In genomic region chr9:36831381-36832231, GRCh38 we compare ENCODE assay signal across 22 cellular contexts.
A peak's percentile ranks its signal among the peaks of the same experiment; 100 is the strongest.
DNase-seq lines count a peak whose midpoint lies in the region; ATAC-seq and TF ChIP-seq lines count a peak whose summit lies in the region.
"Had no signal": no experiment of that assay in that cellular context is flagged by ENCODE, and none has a peak within 500 bp of the region (broad histone marks: within the 10 kb centered on the region; RNA-seq: fewer than 3 reads in every experiment).

No MANE protein-coding gene starts in this region.

- H3K79me2 ChIP-seq in Loucy (ENCODE audit: insufficient read depth, low read length) = no peaks in the 10 kb centered on the region

- H3K4me2 ChIP-seq in Loucy (ENCODE audit: low read depth, low read length, poor library complexity, severe bottlenecking) = no peak overlapping the region

- H3K36me3 ChIP-seq in Loucy (ENCODE audit: insufficient read depth, low read length) = no peaks in the 10 kb centered on the region
- H3K36me3 ChIP-seq: cardiac muscle cell, prostate gland, tibial nerve, WERI-Rb-1 had no signal

- no peaks in the 10 kb centered on the region for H3K27me3 ChIP-seq in Loucy (ENCODE audit: insufficient read depth, low read length, poor library complexity, severe bottlenecking)
- H3K27me3 ChIP-seq: cardiac muscle cell had no signal

- H3F3A ChIP-seq in Loucy (ENCODE audit: low read depth) = no peaks in the 10 kb centered on the region

- no peaks in the 10 kb centered on the region for H3K36me3 Mint-ChIP-seq in stimulated activated memory B cell treated with anti-CD40 and anti-IgM and Interleukin-4, amounts not matched to agents 10 μg/mL and 1 μg/mL and 100 μg/mL, for 72 hours
- H3K36me3 Mint-ChIP-seq: CD4-positive, CD25-positive, alpha-beta regulatory T cell; mesothelial cell of epicardium had no signal

- DNase-seq in NCI-H2107 treated with DMSO at 0.1 percent for 48 hours (lab: John Stamatoyannopoulos, UW; ENCODE audit: unreplicated experiment) = peak; percentile 27
- no peak for DNase-seq in NCI-H2107 (lab: John Stamatoyannopoulos, UW)
- peak; percentile 89 for DNase-seq in left kidney (ENCODE audit: low read depth, low spot score)
- no peak for DNase-seq in NCI-H1694 treated with DMSO at 0.1 percent for 48 hours (lab: John Stamatoyannopoulos, UW)
- DNase-seq in NCI-H82 (lab: John Stamatoyannopoulos, UW) = no peak
- DNase-seq in cortex of kidney (lab: John Stamatoyannopoulos, UW) = no peak
- DNase-seq: activated CD4-positive, alpha-beta T cell treated with anti-CD3 and anti-CD28 coated beads, Interleukin-2, amount 50 U/mL, for 1 hour; activated T-cell treated with anti-CD3 and anti-CD28 coated beads, Interleukin-2, amount 50 U/mL, for 1 hour; CD4-positive, CD25-positive, alpha-beta regulatory T cell; effector memory CD4-positive, alpha-beta T cell; GM23248; NCI-H1436; NCI-H446 treated with DMSO at 0.1 percent for 48 hours; stimulated activated CD4-positive, alpha-beta T cell treated with anti-CD3 and anti-CD28 coated beads, Interleukin-4, amount 100 ng/mL, for 24 hours; WERI-Rb-1 had no signal

- no peak for ATAC-seq in stimulated activated memory B cell treated with anti-CD40 and anti-IgM and Interleukin-4, amounts not matched to agents 10 μg/mL and 1 μg/mL and 100 μg/mL, for 72 hours

- H3K27ac Mint-ChIP-seq in stimulated activated memory B cell treated with anti-CD40 and anti-IgM and Interleukin-4, amounts not matched to agents 10 μg/mL and 1 μg/mL and 100 μg/mL, for 72 hours = peak overlapping the region; percentile 54
- H3K27ac Mint-ChIP-seq: CD4-positive, CD25-positive, alpha-beta regulatory T cell; mesothelial cell of epicardium had no signal

- H3K4me1 Mint-ChIP-seq in stimulated activated memory B cell treated with anti-CD40 and anti-IgM and Interleukin-4, amounts not matched to agents 10 μg/mL and 1 μg/mL and 100 μg/mL, for 72 hours = peaks cover 65% of the 10 kb centered on the region
- H3K4me1 Mint-ChIP-seq: CD4-positive, CD25-positive, alpha-beta regulatory T cell had no signal

- TF ChIP-seq CTCF in Loucy (conservative IDR thresholded peaks at IDR 0.05; ENCODE audit: low read length) = no peak

- H2AFZ ChIP-seq in Loucy (ENCODE audit: low read length) = peak overlapping the region; percentile 13; the same call in 1 of the 2 replicates
- H2AFZ ChIP-seq: GM23248 had no signal

- no peak overlapping the region for H3K4me3 ChIP-seq in Loucy (ENCODE audit: low read length, poor library complexity, severe bottlenecking)
- H3K4me3 ChIP-seq: cardiac muscle cell, coronary artery, GM23248, prostate gland, tibial nerve had no signal

- H3K9me2 ChIP-seq in Loucy (replicated peaks; ENCODE audit: low read depth, low read length) = no peaks in the 10 kb centered on the region

- H3K4me3 Mint-ChIP-seq in stimulated activated memory B cell treated with anti-CD40 and anti-IgM and Interleukin-4, amounts not matched to agents 10 μg/mL and 1 μg/mL and 100 μg/mL, for 72 hours = no peak overlapping the region
- H3K4me3 Mint-ChIP-seq: CD4-positive, CD25-positive, alpha-beta regulatory T cell; mesothelial cell of epicardium had no signal

- H3K9ac ChIP-seq in Loucy (ENCODE audit: low read depth, low read length, poor library complexity, severe bottlenecking) = no peak overlapping the region
- H3K9ac ChIP-seq: GM23248 had no signal

- peaks cover 9% of the 10 kb centered on the region for H3K4me1 ChIP-seq in Loucy (ENCODE audit: insufficient read depth, low read length, poor library complexity, severe bottlenecking)
- H3K4me1 ChIP-seq: prostate gland, tibial nerve had no signal

- H3K9me3 ChIP-seq in Loucy (ENCODE audit: insufficient read depth, low read depth, low read length) = no peaks in the 10 kb centered on the region
- H3K9me3 ChIP-seq: prostate gland, tibial nerve had no signal

- H3K9me3 Mint-ChIP-seq in stimulated activated memory B cell treated with anti-CD40 and anti-IgM and Interleukin-4, amounts not matched to agents 10 μg/mL and 1 μg/mL and 100 μg/mL, for 72 hours = no peaks in the 10 kb centered on the region
- H3K9me3 Mint-ChIP-seq: CD4-positive, CD25-positive, alpha-beta regulatory T cell; mesothelial cell of epicardium had no signal

- no peaks in the 10 kb centered on the region for H4K20me1 ChIP-seq in Loucy (ENCODE audit: insufficient read depth, low read length, poor library complexity, severe bottlenecking)

- H3K27me3 Mint-ChIP-seq in stimulated activated memory B cell treated with anti-CD40 and anti-IgM and Interleukin-4, amounts not matched to agents 10 μg/mL and 1 μg/mL and 100 μg/mL, for 72 hours = no peaks in the 10 kb centered on the region

Comparison
In these comparisons a context has a peak if more than half of its experiments do, and no peak if none do; other contexts are left out.
1. DNase-seq: peak in NCI-H2107 treated with DMSO at 0.1 percent for 48 hours (single experiment) and left kidney (single experiment); none in NCI-H2107 (single experiment), NCI-H1694 treated with DMSO at 0.1 percent for 48 hours (single experiment), NCI-H82 (single experiment) and cortex of kidney (single experiment).